Comparison of ENCODE assay signal across 8 cellular contexts in genomic region chr11:62880231-62880802, GRCh38. TPM values are rescaled to one million over a fixed set of nuclear protein-coding genes. Genes with fewer than 3 reads are reported as not detected.
DNase-seq lines count a peak whose midpoint lies in the region; ATAC-seq and TF ChIP-seq lines count a peak whose summit lies in the region.

No MANE protein-coding gene starts in this region.

- DNase-seq in AG04450 (ENCODE audit: low read depth, low spot score) (peak; percentile 56), T-cell (peak in 2 of 34 experiments; percentile 2 to 9), type B pancreatic cell (ENCODE audit: extremely low spot score, unreplicated experiment) (no peak), ecto neural progenitor cell (ENCODE audit: low spot score) (no peak)

- H3K4me1 ChIP-seq in endocrine pancreas (ENCODE audit: control insufficient read depth, insufficient read depth, low read length) (peaks cover 15% of the 10 kb centered on the region), mucosa of rectum (ENCODE audit: control insufficient read depth in 2 of 2, insufficient read depth in 2 of 2, low read length in 2 of 2) (peaks cover 25 to 26% of the 10 kb centered on the region in 2 donors)

- H3K27ac ChIP-seq in AG04450 (ENCODE audit: low read depth, low read length) (peak overlapping the region; percentile 99), mucosa of rectum (ENCODE audit: low read depth in 2 of 2, low read length in 2 of 2) (peak overlapping the region; percentile 98 to 99)

- POLR2A ChIA-PET in AG04450 (lab: Yijun Ruan, JAX) (interaction anchor here (0.7 to 5.3 kb wide), 10 partner anchors 10 to 171 kb away, joined by 3 to 68 read pairs (median 6); partner anchors contain the start of genes TMEM179B, WDR74 and ZBTB3), T-cell (lab: Charles Lee) (interaction anchor here in 1 of 2 donors (0.8 to 2.2 kb wide), 3 partner anchors 25 to 49 kb away, joined by 3 to 6 read pairs (median 5); partner anchors contain the start of gene STX5)

- peak overlapping the region; percentile 97 to 100 (median 100) for H3K4me3 Mint-ChIP-seq in T-cell
- H3K4me3 Mint-ChIP-seq in type B pancreatic cell, result peak overlapping the region; percentile 100

- no peaks in the 10 kb centered on the region for H3K27me3 Mint-ChIP-seq in T-cell
- no peaks in the 10 kb centered on the region for H3K27me3 Mint-ChIP-seq in type B pancreatic cell

- H3K9ac ChIP-seq in endocrine pancreas (ENCODE audit: control insufficient read depth, insufficient read depth, low read length) (peak overlapping the region; percentile 78), mucosa of rectum (ENCODE audit: low read depth in 1 of 2, low read length in 2 of 2) (peak overlapping the region; percentile 75 to 98)

- H3K36me3 Mint-ChIP-seq in T-cell (peaks cover 34% of the 10 kb centered on the region), type B pancreatic cell (peaks cover 35% of the 10 kb centered on the region)

- ATAC-seq in GM18502 (IDR thresholded peaks at IDR 0.05; ENCODE audit: poor library complexity, unreplicated experiment) (peak; percentile 28), HG03139 (IDR thresholded peaks at IDR 0.05; ENCODE audit: unreplicated experiment) (peak; percentile 26), T-cell (replicated peaks in 1 of 4) (no peak)

- no peaks in the 10 kb centered on the region for H3K27me3 ChIP-seq in AG04450 (ENCODE audit: control insufficient read depth, insufficient read depth, low read length)
- no peaks in the 10 kb centered on the region for H3K27me3 ChIP-seq in endocrine pancreas (ENCODE audit: control insufficient read depth, insufficient read depth, low read length)
- no peaks in the 10 kb centered on the region for H3K27me3 ChIP-seq in mucosa of rectum (ENCODE audit: control insufficient read depth in 2 of 2, insufficient read depth in 2 of 2, low read length in 2 of 2)

- CTCF ChIA-PET in AG04450 (lab: Charles Lee), result interaction anchor here (0.5 to 1.9 kb wide), 5 partner anchors 8 to 165 kb away, joined by 3 to 12 read pairs (median 4); no protein-coding TSS in a partner anchor
- CTCF ChIA-PET in T-cell (lab: Charles Lee), result interaction anchor here (0.5 to 2.6 kb wide), 8 partner anchors 24 to 289 kb away, joined by 3 to 17 read pairs (median 5); partner anchors contain the start of genes TEX54 (in 1 of the 2), TMEM179B (in 1 of the 2), TUT1 (in 1 of the 2) and ZBTB3 (in 1 of the 2)

- peak overlapping the region; percentile 100 for H3K27ac Mint-ChIP-seq in T-cell
- peak overlapping the region; percentile 100 for H3K27ac Mint-ChIP-seq in type B pancreatic cell

- H3K9me3 ChIP-seq in AG04450 (ENCODE audit: control insufficient read depth, insufficient read depth, low read length) (peaks cover 6% of the 10 kb centered on the region; the same call in 1 of the 2 replicates), endocrine pancreas (ENCODE audit: control insufficient read depth, low read length) (no peaks in the 10 kb centered on the region), mucosa of rectum (ENCODE audit: control insufficient read depth in 2 of 2, low read length in 2 of 2) (no peaks in the 10 kb centered on the region)

- H3K4me1 Mint-ChIP-seq in T-cell, result peaks cover 41 to 51% (median 44%) of the 10 kb centered on the region in 3 donors
- H3K4me1 Mint-ChIP-seq in type B pancreatic cell (ENCODE audit: unreplicated experiment), result peaks cover 45% of the 10 kb centered on the region

- no peaks in the 10 kb centered on the region for H3K9me3 Mint-ChIP-seq in T-cell
- H3K9me3 Mint-ChIP-seq in type B pancreatic cell, result no peaks in the 10 kb centered on the region

- H3K4me3 ChIP-seq in AG04450 (ENCODE audit: low read depth, low read length) (peak overlapping the region; percentile 100), endocrine pancreas (ENCODE audit: control insufficient read depth, insufficient read depth, low read length) (peak overlapping the region; percentile 58), mucosa of rectum (ENCODE audit: low read length in 2 of 2) (peak overlapping the region; percentile 98 to 99)

- TF ChIP-seq CTCF in AG04450 (IDR thresholded peaks at IDR 0.05; ENCODE audit: low read depth, low read length) (no peak), type B pancreatic cell (conservative IDR thresholded peaks at IDR 0.05) (no peak)

- H3K36me3 ChIP-seq in endocrine pancreas (ENCODE audit: control insufficient read depth, insufficient read depth, low read length) (peaks cover 8% of the 10 kb centered on the region), mucosa of rectum (ENCODE audit: control insufficient read depth in 2 of 2, insufficient read depth in 2 of 2, low read length in 2 of 2) (peaks cover 24 to 27% of the 10 kb centered on the region in 2 donors)

RNA-seq across cellular contexts. Expression of gene SLC3A2, which starts 0.4 kb away (rescaled TPM):
- polyA plus RNA-seq in AG04450 (2011; rRNA removed), result 263 and 284 TPM in 2 replicates
- polyA minus RNA-seq in AG04450 (2011; rRNA and poly(A)+ RNA removed), result 177 and 196 TPM in 2 replicates
- total RNA-seq in T-cell, result 100 to 1,000 TPM; 178 to 248 (median 237) TPM
- total RNA-seq in type B pancreatic cell (ENCODE audit: low replicate concordance), result 190 and 287 TPM in 2 replicates

RNA-seq across cellular contexts. Expression of gene CHRM1, which starts 40.8 kb away (rescaled TPM):
- polyA plus RNA-seq in AG04450 (2011; rRNA removed), result not detected in 2 replicates
- polyA minus RNA-seq in AG04450 (2011; rRNA and poly(A)+ RNA removed), result not detected in 2 replicates
- total RNA-seq in T-cell, result not detected
- total RNA-seq in type B pancreatic cell (ENCODE audit: low replicate concordance), result 0.29 and 2.1 TPM in 2 replicates

RNA-seq across cellular contexts. Expression of gene WDR74, which starts 40.9 kb away (rescaled TPM):
- 18.0 and 21.6 TPM in 2 replicates for polyA plus RNA-seq in AG04450 (2011; rRNA removed)
- 112 and 141 TPM in 2 replicates for polyA minus RNA-seq in AG04450 (2011; rRNA and poly(A)+ RNA removed)
- total RNA-seq in T-cell (100 to 1,000 TPM in 4 of 5 donors, 10 to 100 TPM in 1; 91.3 to 239 (median 103) TPM), type B pancreatic cell (ENCODE audit: low replicate concordance) (47.6 and 58.3 TPM in 2 replicates)

RNA-seq across cellular contexts. Expression of gene TEX54, which starts 47.7 kb away (rescaled TPM):
- not detected in 2 replicates for polyA plus RNA-seq in AG04450 (2011; rRNA removed)
- not detected in 2 replicates for polyA minus RNA-seq in AG04450 (2011; rRNA and poly(A)+ RNA removed)
- total RNA-seq in T-cell (not detected), type B pancreatic cell (ENCODE audit: low replicate concordance) (not detected in 2 replicates)

RNA-seq across cellular contexts. Expression of gene STX5, which starts 48.5 kb away (rescaled TPM):
- 51.7 and 52.1 TPM in 2 replicates for polyA plus RNA-seq in AG04450 (2011; rRNA removed)
- 62.7 and 72.0 TPM in 2 replicates for polyA minus RNA-seq in AG04450 (2011; rRNA and poly(A)+ RNA removed)
- total RNA-seq in T-cell, result 100 to 1,000 TPM in 2 of 5 donors, 10 to 100 TPM in 3; 49.3 to 132 (median 58.0) TPM
- 42.4 and 51.7 TPM in 2 replicates for total RNA-seq in type B pancreatic cell (ENCODE audit: low replicate concordance)

Comparison
In these comparisons a context has a peak if more than half of its experiments do, and no peak if none do; other contexts are left out.
1. ATAC-seq: peak in GM18502 (single experiment) and HG03139 (single experiment); none in T-cell (0 of 4).
2. Peak in every context shown above with its lines, with median percentiles within 50 percentile points of each other: H3K4me3 ChIP-seq.